In the genomic region with DNA sequence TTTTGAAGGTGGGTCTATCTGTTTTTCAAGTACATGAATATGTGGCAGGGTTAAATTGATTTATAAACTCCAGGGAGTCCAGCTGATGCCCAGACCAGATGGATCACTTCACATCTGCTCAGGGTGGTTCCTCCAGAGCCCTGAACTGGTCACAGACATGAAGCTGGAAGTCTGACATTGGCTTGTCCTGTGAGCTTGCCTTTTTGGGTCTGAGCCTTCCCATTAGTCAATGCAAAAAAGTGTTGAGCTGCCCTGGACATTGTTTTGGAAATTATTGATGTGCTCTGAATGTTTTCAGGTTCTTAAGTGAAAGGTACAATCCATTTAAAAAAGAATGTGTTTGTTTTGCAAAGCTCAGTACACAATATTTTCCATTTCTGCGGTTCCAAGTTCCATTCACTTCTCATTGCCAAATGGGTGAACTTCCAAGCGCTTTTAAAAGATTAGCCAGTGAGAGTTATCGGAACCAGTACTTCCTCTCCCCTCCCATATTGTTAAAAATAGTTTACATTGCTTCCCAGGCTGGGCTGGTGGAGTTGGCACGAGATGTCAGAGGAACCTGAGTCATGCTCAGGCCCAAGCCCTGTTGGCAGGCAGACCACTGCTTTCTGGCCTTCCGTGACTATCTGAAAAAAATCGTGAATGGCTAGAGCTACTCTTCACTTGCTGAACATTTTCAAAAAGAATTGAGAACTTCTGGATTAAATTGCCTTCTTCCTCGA, we compare ENCODE assay signal across 12 cellular contexts. TPM values are rescaled to one million over a fixed set of nuclear protein-coding genes. Genes with fewer than 3 reads are reported as not detected.
DNase-seq lines count a peak whose midpoint lies in the region; ATAC-seq and TF ChIP-seq lines count a peak whose summit lies in the region.
"Had no signal": no experiment of that assay in that cellular context is flagged by ENCODE, and none has a peak within 500 bp of the region (broad histone marks: within the 10 kb centered on the region; RNA-seq: fewer than 3 reads in every experiment).

No MANE protein-coding gene starts in this region.

- no peaks in the 10 kb centered on the region for H3K9me3 ChIP-seq in adipocyte (ENCODE audit: control insufficient read depth, low read length)
- no peaks in the 10 kb centered on the region for H3K9me3 ChIP-seq in sigmoid colon

- H3K36me3 ChIP-seq in adipocyte (ENCODE audit: control insufficient read depth, insufficient read depth, low read length, severe bottlenecking): peaks cover 87% of the 10 kb centered on the region
- H3K36me3 ChIP-seq in sigmoid colon: no peaks in the 10 kb centered on the region

- no peak for TF ChIP-seq CTCF in sigmoid colon (IDR thresholded peaks at IDR 0.05)

- WGBS in sigmoid colon, 2 donors: 48 to 69% methylated on average over 7 of the region's 7 CpGs

- H3K4me3 ChIP-seq in adipocyte (ENCODE audit: low read length) (no peak overlapping the region), sigmoid colon (no peak overlapping the region)

- intact Hi-C loops in Right ventricle myocardium inferior (cut with DNase I) (no loop called here), sigmoid colon (cut with DNase I) (no loop called here)

- H3K4me1 ChIP-seq in adipocyte (ENCODE audit: control insufficient read depth, insufficient read depth, low read length): peaks cover 61% of the 10 kb centered on the region
- H3K4me1 ChIP-seq in sigmoid colon: peaks cover 0 to 15% (median 12%) of the 10 kb centered on the region in 4 donors

- DNase-seq in GM04503 (ENCODE audit: low read depth) (peak; percentile 98), adipocyte (ENCODE audit: low read depth) (peak; percentile 98), Right ventricle myocardium inferior (ENCODE audit: missing footprints) (peak; percentile 89), sigmoid colon (peak; percentile 92), NCI-H2029 (lab: John Stamatoyannopoulos, UW) (no peak)
- no peak for DNase-seq in activated T-cell treated with anti-CD3 and anti-CD28 coated beads, Interleukin-2, amount 50 U/mL, for 48 hours
- DNase-seq: activated CD4-positive, alpha-beta T cell treated with anti-CD3 and anti-CD28 coated beads for 1 hour; NCI-H1092; stimulated activated CD4-positive, alpha-beta T cell treated with anti-CD3 and anti-CD28 coated beads, Interleukin-4, amount 100 ng/mL, for 1 hour had no signal

- peak overlapping the region; percentile 77 for H3K9ac ChIP-seq in adipocyte (ENCODE audit: low read length)

- H3K27me3 ChIP-seq in adipocyte (replicated peaks; ENCODE audit: control insufficient read depth, insufficient read depth, low read length): no peaks in the 10 kb centered on the region
- H3K27me3 ChIP-seq in sigmoid colon: peaks cover 0 to 8% (median 0%) of the 10 kb centered on the region in 3 donors

- TF ChIP-seq POLR2A in sigmoid colon (IDR thresholded peaks at IDR 0.05): no peak

- no peak for TF ChIP-seq EP300 in sigmoid colon (IDR thresholded peaks at IDR 0.05)

- peak; percentile 95 for ATAC-seq in Right ventricle myocardium inferior
- no peak for ATAC-seq in GM21515 (IDR thresholded peaks at IDR 0.05; ENCODE audit: unreplicated experiment)
- ATAC-seq in HG03378 (IDR thresholded peaks at IDR 0.05; ENCODE audit: unreplicated experiment): no peak
- ATAC-seq: HCT116 had no signal

- peak overlapping the region; percentile 3 to 66 (median 39) for H3K27ac ChIP-seq in sigmoid colon

RNA-seq across cellular contexts. Expression of a gene that starts 52.1 kb away (rescaled TPM):
- total RNA-seq in Right ventricle myocardium inferior (38.5 TPM), sigmoid colon (100 to 1,000 TPM; 170 to 222 (median 192) TPM)
- 10 to 100 TPM in 1 of 3 donors, 1 to 10 TPM in 2; 3.2 to 25.1 (median 9.6) TPM for polyA plus RNA-seq in sigmoid colon

Comparison
In these comparisons a context has a peak if more than half of its experiments do, and no peak if none do; other contexts are left out.
1. DNase-seq: peak in GM04503 (single experiment), adipocyte (single experiment), Right ventricle myocardium inferior (single experiment) and sigmoid colon (single experiment); none in activated T-cell treated with anti-CD3 and anti-CD28 coated beads, Interleukin-2, amount 50 U/mL, for 48 hours (0 of 2) and NCI-H2029 (single experiment).